ENCODE assay signal across 8 cellular contexts in genomic region chr12:53543539-53543938, GRCh38. TPM values are rescaled to one million over a fixed set of nuclear protein-coding genes. Genes with fewer than 3 reads are reported as not detected.
DNase-seq lines count a peak whose midpoint lies in the region; ATAC-seq and TF ChIP-seq lines count a peak whose summit lies in the region.

No MANE protein-coding gene starts in this region.

- peaks cover 30% of the 10 kb centered on the region for H3K36me3 ChIP-seq in SJSA1
- H3K36me3 ChIP-seq in left ventricle myocardium inferior: peaks cover 56% of the 10 kb centered on the region
- peaks cover 11% of the 10 kb centered on the region for H3K36me3 ChIP-seq in rectal smooth muscle tissue (ENCODE audit: control insufficient read depth, insufficient read depth, low read length)

- peaks cover 45 to 62% of the 10 kb centered on the region in 2 donors for H3K36me3 Mint-ChIP-seq in CD14-positive monocyte
- peaks cover 11% of the 10 kb centered on the region for H3K36me3 Mint-ChIP-seq in activated naive CD8-positive, alpha-beta T cell treated with anti-CD3 and anti-CD28 coated beads, Interleukin-2, amount 50 U/mL, for 24 hours (ENCODE audit: low read depth)

- H3K9me3 ChIP-seq in SJSA1 (replicated peaks) (no peaks in the 10 kb centered on the region), left ventricle myocardium inferior (replicated peaks) (no peaks in the 10 kb centered on the region)

- intact Hi-C loops in CD14-positive monocyte (cut with micrococcal nuclease): loop anchor here (5.0 kb wide), 2 partner anchors 34 to 134 kb away; partner anchors contain the start of gene ATP5MC2 (in 1 of the 2)
- intact Hi-C loops in left ventricle myocardium inferior (cut with micrococcal nuclease): no loop called here

- H3K4me1 ChIP-seq in SJSA1 (replicated peaks): no peaks in the 10 kb centered on the region
- peaks cover 30% of the 10 kb centered on the region for H3K4me1 ChIP-seq in left ventricle myocardium inferior
- peaks cover 10% of the 10 kb centered on the region for H3K4me1 ChIP-seq in rectal smooth muscle tissue (ENCODE audit: control insufficient read depth, insufficient read depth, low read length)

- H3K27ac ChIP-seq in SJSA1: no peak overlapping the region
- peak overlapping the region; percentile 70 for H3K27ac ChIP-seq in left ventricle myocardium inferior (replicated peaks)
- H3K27ac ChIP-seq in rectal smooth muscle tissue (ENCODE audit: low read depth, low read length): peak overlapping the region; percentile 66

- peak; percentile 80 for ATAC-seq in GM19455 (IDR thresholded peaks at IDR 0.05; ENCODE audit: unreplicated experiment)
- ATAC-seq in activated naive CD8-positive, alpha-beta T cell treated with anti-CD3 and anti-CD28 coated beads, Interleukin-2, amount 50 U/mL, for 24 hours: peak; percentile 94
- no peak for ATAC-seq in GM21717 (IDR thresholded peaks at IDR 0.05; ENCODE audit: unreplicated experiment)

- no peaks in the 10 kb centered on the region for H3K27me3 Mint-ChIP-seq in CD14-positive monocyte (ENCODE audit: low read depth in 3 of 3)
- H3K27me3 Mint-ChIP-seq in activated naive CD8-positive, alpha-beta T cell treated with anti-CD3 and anti-CD28 coated beads, Interleukin-2, amount 50 U/mL, for 24 hours: no peaks in the 10 kb centered on the region

- no peaks in the 10 kb centered on the region for H3K9me3 Mint-ChIP-seq in CD14-positive monocyte
- H3K9me3 Mint-ChIP-seq in activated naive CD8-positive, alpha-beta T cell treated with anti-CD3 and anti-CD28 coated beads, Interleukin-2, amount 50 U/mL, for 24 hours: no peaks in the 10 kb centered on the region

- H3K9ac ChIP-seq in rectal smooth muscle tissue (ENCODE audit: low read length): no peak overlapping the region

- no peak overlapping the region for H3K4me3 Mint-ChIP-seq in CD14-positive monocyte
- no peak overlapping the region for H3K4me3 Mint-ChIP-seq in activated naive CD8-positive, alpha-beta T cell treated with anti-CD3 and anti-CD28 coated beads, Interleukin-2, amount 50 U/mL, for 24 hours

- H3K27ac Mint-ChIP-seq in CD14-positive monocyte: peak overlapping the region in 4 of 7 donors; percentile 30 to 73 (median 38)
- H3K27ac Mint-ChIP-seq in activated naive CD8-positive, alpha-beta T cell treated with anti-CD3 and anti-CD28 coated beads, Interleukin-2, amount 50 U/mL, for 24 hours: no peak overlapping the region

- TF ChIP-seq CTCF in CD14-positive monocyte (IDR thresholded peaks at IDR 0.05) (peak; percentile 79), LNCaP clone FGC (IDR thresholded peaks at IDR 0.05; ENCODE audit: control insufficient read depth, extremely low read depth, insufficient read depth) (peak; percentile 95), left ventricle myocardium inferior (IDR thresholded peaks at IDR 0.05; ENCODE audit: borderline replicate concordance) (peak; percentile 90)

- H3K27me3 ChIP-seq in SJSA1 (replicated peaks) (no peaks in the 10 kb centered on the region), left ventricle myocardium inferior (ENCODE audit: low read depth) (no peaks in the 10 kb centered on the region), rectal smooth muscle tissue (ENCODE audit: control insufficient read depth, insufficient read depth, low read length) (no peaks in the 10 kb centered on the region)

- DNase-seq in CD14-positive monocyte (ENCODE audit: low spot score) (peak; percentile 50), LNCaP clone FGC (ENCODE audit: low read depth) (peak; percentile 62), SJSA1 (ENCODE audit: low read depth in 1 of 2, low spot score in 2 of 2) (peak; percentile 40 to 54), left ventricle myocardium inferior (peak; percentile 28)
- DNase-seq in activated naive CD8-positive, alpha-beta T cell treated with anti-CD3 and anti-CD28 coated beads, Interleukin-2, amount 50 U/mL, for 24 hours: peak; percentile 26

- H3K4me1 Mint-ChIP-seq in CD14-positive monocyte: peaks cover 2% of the 10 kb centered on the region
- peaks cover 11% of the 10 kb centered on the region for H3K4me1 Mint-ChIP-seq in activated naive CD8-positive, alpha-beta T cell treated with anti-CD3 and anti-CD28 coated beads, Interleukin-2, amount 50 U/mL, for 24 hours

- H3K4me3 ChIP-seq in LNCaP clone FGC (ENCODE audit: low read depth, low read length) (no peak overlapping the region), SJSA1 (no peak overlapping the region), left ventricle myocardium inferior (no peak overlapping the region), rectal smooth muscle tissue (ENCODE audit: low read length) (peak overlapping the region; percentile 35)

RNA-seq across cellular contexts. Expression of gene NPFF, which starts 36.3 kb away (rescaled TPM):
- polyA plus RNA-seq in CD14-positive monocyte: not detected
- not detected in 2 replicates for total RNA-seq in SJSA1 (2014; rRNA removed; shearing (Covaris generic))
- total RNA-seq in left ventricle myocardium inferior: not detected

RNA-seq across cellular contexts. Expression of gene TARBP2, which starts 42.5 kb away (rescaled TPM):
- 10 to 100 TPM; 16.6 to 24.4 TPM for polyA plus RNA-seq in CD14-positive monocyte
- 38.3 and 39.0 TPM in 2 replicates for total RNA-seq in SJSA1 (2014; rRNA removed; shearing (Covaris generic))
- total RNA-seq in left ventricle myocardium inferior: 12.9 TPM

RNA-seq across cellular contexts. Expression of gene MAP3K12, which starts 44.3 kb away (rescaled TPM):
- 1 to 10 TPM; 1.7 to 2.0 TPM for polyA plus RNA-seq in CD14-positive monocyte
- 6.7 and 8.6 TPM in 2 replicates for total RNA-seq in SJSA1 (2014; rRNA removed; shearing (Covaris generic))
- 4.8 TPM for total RNA-seq in left ventricle myocardium inferior
